Comparison of ENCODE assay signal across 21 cellular contexts in genomic region chr1:220007438-220007837, GRCh38.
"Had no signal": no experiment of that assay in that cellular context is flagged by ENCODE, and none has a peak within 500 bp of the region (broad histone marks: within the 10 kb centered on the region; RNA-seq: fewer than 3 reads in every experiment).

No MANE protein-coding gene starts in this region.

- H3K4me1 ChIP-seq: left lung, prostate gland, right atrium auricular region had no signal

- H3K27me3 ChIP-seq: left lung, right atrium auricular region, tibial artery had no signal

- H3K9me3 Mint-ChIP-seq: activated naive CD4-positive, alpha-beta T cell treated with anti-CD3 and anti-CD28 coated beads for 36 hours; activated naive CD8-positive, alpha-beta T cell treated with anti-CD3 and anti-CD28 coated beads, Interleukin-2, amount 50 U/mL, for 24 hours; activated T-cell treated with anti-CD3 and anti-CD28 coated beads, Interleukin-2, amount 50 U/mL, for 4 hours; effector memory CD8-positive, alpha-beta T cell; naive B cell; neural crest cell; T-cell had no signal

- H3K4me3 ChIP-seq: left lung, mucosa of descending colon, prostate gland, right atrium auricular region, tibial artery had no signal

- H3K27ac Mint-ChIP-seq: activated naive CD4-positive, alpha-beta T cell treated with anti-CD3 and anti-CD28 coated beads for 36 hours; activated naive CD8-positive, alpha-beta T cell treated with anti-CD3 and anti-CD28 coated beads, Interleukin-2, amount 50 U/mL, for 24 hours; effector memory CD8-positive, alpha-beta T cell; naive B cell; T-cell had no signal

- H3K27me3 Mint-ChIP-seq: activated naive CD8-positive, alpha-beta T cell treated with anti-CD3 and anti-CD28 coated beads, Interleukin-2, amount 50 U/mL, for 24 hours; effector memory CD8-positive, alpha-beta T cell; naive B cell; T-cell had no signal

- H3K36me3 ChIP-seq: prostate gland had no signal

- H3K4me3 Mint-ChIP-seq: activated naive CD4-positive, alpha-beta T cell treated with anti-CD3 and anti-CD28 coated beads for 36 hours; activated naive CD8-positive, alpha-beta T cell treated with anti-CD3 and anti-CD28 coated beads, Interleukin-2, amount 50 U/mL, for 24 hours; activated T-cell treated with anti-CD3 and anti-CD28 coated beads, Interleukin-2, amount 50 U/mL, for 4 hours; effector memory CD8-positive, alpha-beta T cell; naive B cell; neural crest cell; T-cell had no signal

- H3K4me1 Mint-ChIP-seq: naive B cell, neural crest cell, T-cell had no signal

- FAIRE-seq: frontal cortex, kidney had no signal

- DNase-seq: activated CD4-positive, alpha-beta T cell treated with anti-CD3 and anti-CD28 coated beads, Interleukin-2, amount 50 U/mL, for 1 hour; activated CD8-positive, alpha-beta memory T cell treated with anti-CD3 and anti-CD28 coated beads, Interleukin-2, amount 50 U/mL, for 4 hours; activated naive CD4-positive, alpha-beta T cell treated with anti-CD3 and anti-CD28 coated beads for 36 hours; activated naive CD8-positive, alpha-beta T cell treated with anti-CD3 and anti-CD28 coated beads, Interleukin-2, amount 50 U/mL, for 24 hours; activated T-cell treated with anti-CD3 and anti-CD28 coated beads, Interleukin-2, amount 50 U/mL, for 4 hours; effector memory CD8-positive, alpha-beta T cell; kidney; left lung; mammary epithelial cell; mucosa of descending colon; naive B cell; stimulated activated naive CD8-positive, alpha-beta T cell treated with anti-CD3 and anti-CD28 coated beads, Interleukin-15, Interleukin-2, amounts not matched to agents 100 U/mL and 50 U/mL, for 24 hours; substantia nigra; T-cell; T-helper 9 cell; tibial artery had no signal

- ATAC-seq: activated naive CD8-positive, alpha-beta T cell treated with anti-CD3 and anti-CD28 coated beads, Interleukin-2, amount 50 U/mL, for 24 hours; activated T-cell treated with anti-CD3 and anti-CD28 coated beads, Interleukin-2, amount 50 U/mL, for 4 hours; effector memory CD8-positive, alpha-beta T cell; left lung; mucosa of descending colon; stimulated activated naive CD8-positive, alpha-beta T cell treated with anti-CD3 and anti-CD28 coated beads, Interleukin-15, Interleukin-2, amounts not matched to agents 100 U/mL and 50 U/mL, for 24 hours; T-cell had no signal

- H3K27ac ChIP-seq: epithelial cell of prostate, left lung, prostate gland, right atrium auricular region, tibial artery had no signal
